Comparison of ENCODE assay signal across 1 cellular context in the genomic region with DNA sequence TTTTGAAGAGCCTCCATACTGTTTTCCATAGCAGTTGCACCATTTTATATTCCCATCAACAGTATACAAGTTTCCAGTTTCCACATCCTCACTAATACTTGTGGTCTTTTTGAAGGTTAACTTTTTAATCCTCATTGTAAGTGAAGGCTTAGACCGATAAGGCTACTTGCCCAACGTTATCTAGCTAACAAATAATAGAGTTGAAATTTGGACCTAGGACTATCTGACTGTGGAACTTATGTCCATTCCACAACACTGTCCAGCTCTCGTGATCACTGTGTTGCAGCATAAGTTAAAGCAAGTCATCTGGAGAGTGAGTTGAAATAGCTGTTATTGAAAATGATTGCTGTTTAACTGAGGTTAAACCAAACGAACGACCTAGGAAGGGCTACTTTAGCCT.
A peak's percentile ranks its signal among the peaks of the same experiment; 100 is the strongest.
TF ChIP-seq lines count a peak whose summit lies in the region.

No MANE protein-coding gene starts in this region.

TF ChIP-seq in HepG2, 621 proteins besides CTCF, POLR2A, EP300 and RAD21 (continued from another document and continues in another):
- TF ChIP-seq FOXO1 (CRISPR knock-in tag; IDR thresholded peaks at IDR 0.05) = peak; percentile 62; the same call in 1 of the 2 replicates
- peak; percentile 75 for TF ChIP-seq ZNF644 (CRISPR knock-in tag; IDR thresholded peaks at IDR 0.05; ENCODE audit: low read depth)
- TF ChIP-seq ZNF780A (CRISPR knock-in tag; IDR thresholded peaks at IDR 0.05) = no peak
- no peak for TF ChIP-seq SPEN (CRISPR knock-in tag; IDR thresholded peaks at IDR 0.05; ENCODE audit: low read depth)
- no peak for TF ChIP-seq REXO4 (CRISPR knock-in tag; IDR thresholded peaks at IDR 0.05; ENCODE audit: borderline replicate concordance)
- peak; percentile 32 for TF ChIP-seq TEAD3 (CRISPR knock-in tag; optimal IDR thresholded peaks at IDR 0.05; ENCODE audit: borderline replicate concordance)
- TF ChIP-seq ZNF124 (CRISPR knock-in tag; IDR thresholded peaks at IDR 0.05) = no peak
- TF ChIP-seq SOX13 (IDR thresholded peaks at IDR 0.05) = 0 out of 2 replicates have a peak, but pooled peaks have one; percentile 49
- peak in 1 of 2 experiments; percentile 86; a peak in 2 of 4 replicates for TF ChIP-seq SOX13 (CRISPR knock-in tag; conservative IDR thresholded peaks at IDR 0.05 in 1 of 2, IDR thresholded peaks at IDR 0.05 in 1 of 2)
- TF ChIP-seq, protein P1, sequence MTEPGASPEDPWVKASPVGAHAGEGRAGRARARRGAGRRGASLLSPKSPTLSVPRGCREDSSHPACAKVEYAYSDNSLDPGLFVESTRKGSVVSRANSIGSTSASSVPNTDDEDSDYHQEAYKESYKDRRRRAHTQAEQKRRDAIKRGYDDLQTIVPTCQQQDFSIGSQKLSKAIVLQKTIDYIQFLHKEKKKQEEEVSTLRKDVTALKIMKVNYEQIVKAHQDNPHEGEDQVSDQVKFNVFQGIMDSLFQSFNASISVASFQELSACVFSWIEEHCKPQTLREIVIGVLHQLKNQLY (CRISPR knock-in tag; IDR thresholded peaks at IDR 0.05) = peak; percentile 63; the same call in 1 of the 2 replicates
- TF ChIP-seq, protein P2, sequence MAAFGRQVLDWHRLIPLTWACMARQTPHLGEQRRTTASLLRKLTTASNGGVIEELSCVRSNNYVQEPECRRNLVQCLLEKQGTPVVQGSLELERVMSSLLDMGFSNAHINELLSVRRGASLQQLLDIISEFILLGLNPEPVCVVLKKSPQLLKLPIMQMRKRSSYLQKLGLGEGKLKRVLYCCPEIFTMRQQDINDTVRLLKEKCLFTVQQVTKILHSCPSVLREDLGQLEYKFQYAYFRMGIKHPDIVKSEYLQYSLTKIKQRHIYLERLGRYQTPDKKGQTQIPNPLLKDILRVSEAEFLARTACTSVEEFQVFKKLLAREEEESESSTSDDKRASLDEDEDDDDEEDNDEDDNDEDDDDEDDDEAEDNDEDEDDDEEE (CRISPR knock-in tag; IDR thresholded peaks at IDR 0.05) = no peak
- TF ChIP-seq NCOA2 (CRISPR knock-in tag; IDR thresholded peaks at IDR 0.05) = peak; percentile 86
- TF ChIP-seq, protein P3, sequence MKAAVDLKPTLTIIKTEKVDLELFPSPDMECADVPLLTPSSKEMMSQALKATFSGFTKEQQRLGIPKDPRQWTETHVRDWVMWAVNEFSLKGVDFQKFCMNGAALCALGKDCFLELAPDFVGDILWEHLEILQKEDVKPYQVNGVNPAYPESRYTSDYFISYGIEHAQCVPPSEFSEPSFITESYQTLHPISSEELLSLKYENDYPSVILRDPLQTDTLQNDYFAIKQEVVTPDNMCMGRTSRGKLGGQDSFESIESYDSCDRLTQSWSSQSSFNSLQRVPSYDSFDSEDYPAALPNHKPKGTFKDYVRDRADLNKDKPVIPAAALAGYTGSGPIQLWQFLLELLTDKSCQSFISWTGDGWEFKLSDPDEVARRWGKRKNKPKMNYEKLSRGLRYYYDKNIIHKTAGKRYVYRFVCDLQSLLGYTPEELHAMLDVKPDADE (CRISPR knock-in tag; IDR thresholded peaks at IDR 0.05) = no peak
- TF ChIP-seq, protein P4, sequence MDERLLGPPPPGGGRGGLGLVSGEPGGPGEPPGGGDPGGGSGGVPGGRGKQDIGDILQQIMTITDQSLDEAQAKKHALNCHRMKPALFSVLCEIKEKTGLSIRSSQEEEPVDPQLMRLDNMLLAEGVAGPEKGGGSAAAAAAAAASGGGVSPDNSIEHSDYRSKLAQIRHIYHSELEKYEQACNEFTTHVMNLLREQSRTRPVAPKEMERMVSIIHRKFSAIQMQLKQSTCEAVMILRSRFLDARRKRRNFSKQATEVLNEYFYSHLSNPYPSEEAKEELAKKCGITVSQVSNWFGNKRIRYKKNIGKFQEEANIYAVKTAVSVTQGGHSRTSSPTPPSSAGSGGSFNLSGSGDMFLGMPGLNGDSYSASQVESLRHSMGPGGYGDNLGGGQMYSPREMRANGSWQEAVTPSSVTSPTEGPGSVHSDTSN (CRISPR knock-in tag; IDR thresholded peaks at IDR 0.05) = no peak
- peak; percentile 37; the same call in 1 of the 2 replicates for TF ChIP-seq POLR2AphosphoS5 (IDR thresholded peaks at IDR 0.05; ENCODE audit: low read depth, low read length)
- peak; percentile 22; the same call in 1 of the 2 replicates for TF ChIP-seq KAT8 (CRISPR knock-in tag; IDR thresholded peaks at IDR 0.05)
- TF ChIP-seq SIN3B (IDR thresholded peaks at IDR 0.05; ENCODE audit: low read length) = no peak
- TF ChIP-seq TBX2 (CRISPR knock-in tag; IDR thresholded peaks at IDR 0.05; ENCODE audit: borderline replicate concordance) = peak; percentile 30; the same call in 1 of the 2 replicates
- TF ChIP-seq SNRNP70 (IDR thresholded peaks at IDR 0.05; ENCODE audit: low read depth, low read length) = no peak
- TF ChIP-seq EHMT2 (IDR thresholded peaks at IDR 0.05; ENCODE audit: borderline replicate concordance, low read depth, low read length) = peak; percentile 53; the same call in 1 of the 2 replicates
- 0 out of 2 replicates have a peak, but pooled peaks have one; percentile 46 for TF ChIP-seq BHLHE40 (IDR thresholded peaks at IDR 0.05; ENCODE audit: low read length)
- TF ChIP-seq IRF2 (CRISPR knock-in tag; IDR thresholded peaks at IDR 0.05) = peak; percentile 47; the same call in 1 of the 2 replicates
- TF ChIP-seq SOX5 (CRISPR knock-in tag; IDR thresholded peaks at IDR 0.05; ENCODE audit: borderline replicate concordance) = peak; percentile 78; the same call in 1 of the 2 replicates
- peak; percentile 64; the same call in 1 of the 2 replicates for TF ChIP-seq ZNF331 (CRISPR knock-in tag; IDR thresholded peaks at IDR 0.05)
- TF ChIP-seq ZNF329 (CRISPR knock-in tag; IDR thresholded peaks at IDR 0.05; ENCODE audit: low read depth) = no peak
- 0 out of 2 replicates have a peak, but pooled peaks have one; percentile 18 for TF ChIP-seq ZNF614 (CRISPR knock-in tag; IDR thresholded peaks at IDR 0.05; ENCODE audit: borderline replicate concordance)
- peak; percentile 95 for TF ChIP-seq HNF4A (CRISPR knock-in tag; IDR thresholded peaks at IDR 0.05)
- TF ChIP-seq ZNF121 (CRISPR knock-in tag; IDR thresholded peaks at IDR 0.05) = peak; percentile 67
- no peak for TF ChIP-seq HNRNPUL1 (IDR thresholded peaks at IDR 0.05; ENCODE audit: low read depth, low read length)
- TF ChIP-seq, protein P5, sequence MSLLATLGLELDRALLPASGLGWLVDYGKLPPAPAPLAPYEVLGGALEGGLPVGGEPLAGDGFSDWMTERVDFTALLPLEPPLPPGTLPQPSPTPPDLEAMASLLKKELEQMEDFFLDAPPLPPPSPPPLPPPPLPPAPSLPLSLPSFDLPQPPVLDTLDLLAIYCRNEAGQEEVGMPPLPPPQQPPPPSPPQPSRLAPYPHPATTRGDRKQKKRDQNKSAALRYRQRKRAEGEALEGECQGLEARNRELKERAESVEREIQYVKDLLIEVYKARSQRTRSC (CRISPR knock-in tag; IDR thresholded peaks at IDR 0.05; ENCODE audit: low read depth) = no peak
- no peak for TF ChIP-seq MTA3 (CRISPR knock-in tag; IDR thresholded peaks at IDR 0.05)
- TF ChIP-seq, protein P6, sequence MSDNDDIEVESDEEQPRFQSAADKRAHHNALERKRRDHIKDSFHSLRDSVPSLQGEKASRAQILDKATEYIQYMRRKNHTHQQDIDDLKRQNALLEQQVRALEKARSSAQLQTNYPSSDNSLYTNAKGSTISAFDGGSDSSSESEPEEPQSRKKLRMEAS (IDR thresholded peaks at IDR 0.05) = peak; percentile 45; the same call in 1 of the 2 replicates
- 0 out of 2 replicates have a peak, but pooled peaks have one; percentile 35 for TF ChIP-seq HOXA3 (CRISPR knock-in tag; IDR thresholded peaks at IDR 0.05)
- peak; percentile 42; the same call in 1 of the 2 replicates for TF ChIP-seq TCF7 (IDR thresholded peaks at IDR 0.05; ENCODE audit: low read depth)
- TF ChIP-seq PHF21A (CRISPR knock-in tag; IDR thresholded peaks at IDR 0.05) = peak; percentile 29; the same call in 1 of the 2 replicates
- TF ChIP-seq, protein P7, sequence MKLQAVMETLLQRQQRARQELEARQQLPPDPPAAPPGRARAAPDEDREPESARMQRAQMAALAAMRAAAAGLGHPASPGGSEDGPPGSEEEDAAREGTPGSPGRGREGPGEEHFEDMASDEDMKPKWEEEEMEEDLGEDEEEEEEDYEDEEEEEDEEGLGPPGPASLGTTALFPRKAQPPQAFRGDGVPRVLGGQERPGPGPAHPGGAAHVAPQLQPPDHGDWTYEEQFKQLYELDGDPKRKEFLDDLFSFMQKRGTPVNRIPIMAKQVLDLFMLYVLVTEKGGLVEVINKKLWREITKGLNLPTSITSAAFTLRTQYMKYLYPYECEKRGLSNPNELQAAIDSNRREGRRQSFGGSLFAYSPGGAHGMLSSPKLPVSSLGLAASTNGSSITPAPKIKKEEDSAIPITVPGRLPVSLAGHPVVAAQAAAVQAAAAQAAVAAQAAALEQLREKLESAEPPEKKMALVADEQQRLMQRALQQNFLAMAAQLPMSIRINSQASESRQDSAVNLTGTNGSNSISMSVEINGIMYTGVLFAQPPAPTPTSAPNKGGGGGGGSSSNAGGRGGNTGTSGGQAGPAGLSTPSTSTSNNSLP (IDR thresholded peaks at IDR 0.05; ENCODE audit: low read depth, low read length) = peak; percentile 76; the same call in 1 of the 2 replicates
- TF ChIP-seq, protein P8, sequence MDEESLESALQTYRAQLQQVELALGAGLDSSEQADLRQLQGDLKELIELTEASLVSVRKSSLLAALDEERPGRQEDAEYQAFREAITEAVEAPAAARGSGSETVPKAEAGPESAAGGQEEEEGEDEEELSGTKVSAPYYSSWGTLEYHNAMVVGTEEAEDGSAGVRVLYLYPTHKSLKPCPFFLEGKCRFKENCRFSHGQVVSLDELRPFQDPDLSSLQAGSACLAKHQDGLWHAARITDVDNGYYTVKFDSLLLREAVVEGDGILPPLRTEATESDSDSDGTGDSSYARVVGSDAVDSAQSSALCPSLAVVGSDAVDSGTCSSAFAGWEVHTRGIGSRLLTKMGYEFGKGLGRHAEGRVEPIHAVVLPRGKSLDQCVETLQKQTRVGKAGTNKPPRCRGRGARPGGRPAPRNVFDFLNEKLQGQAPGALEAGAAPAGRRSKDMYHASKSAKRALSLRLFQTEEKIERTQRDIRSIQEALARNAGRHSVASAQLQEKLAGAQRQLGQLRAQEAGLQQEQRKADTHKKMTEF (CRISPR knock-in tag; IDR thresholded peaks at IDR 0.05) = 0 out of 2 replicates have a peak, but pooled peaks have one; percentile 34
- TF ChIP-seq SIX1 (CRISPR knock-in tag; IDR thresholded peaks at IDR 0.05; ENCODE audit: borderline replicate concordance) = peak; percentile 63; the same call in 1 of the 2 replicates
- TF ChIP-seq AHR (CRISPR knock-in tag; IDR thresholded peaks at IDR 0.05) = no peak
- TF ChIP-seq, protein P9, sequence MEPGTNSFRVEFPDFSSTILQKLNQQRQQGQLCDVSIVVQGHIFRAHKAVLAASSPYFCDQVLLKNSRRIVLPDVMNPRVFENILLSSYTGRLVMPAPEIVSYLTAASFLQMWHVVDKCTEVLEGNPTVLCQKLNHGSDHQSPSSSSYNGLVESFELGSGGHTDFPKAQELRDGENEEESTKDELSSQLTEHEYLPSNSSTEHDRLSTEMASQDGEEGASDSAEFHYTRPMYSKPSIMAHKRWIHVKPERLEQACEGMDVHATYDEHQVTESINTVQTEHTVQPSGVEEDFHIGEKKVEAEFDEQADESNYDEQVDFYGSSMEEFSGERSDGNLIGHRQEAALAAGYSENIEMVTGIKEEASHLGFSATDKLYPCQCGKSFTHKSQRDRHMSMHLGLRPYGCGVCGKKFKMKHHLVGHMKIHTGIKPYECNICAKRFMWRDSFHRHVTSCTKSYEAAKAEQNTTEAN (CRISPR knock-in tag; conservative IDR thresholded peaks at IDR 0.05) = no peak
- no peak for TF ChIP-seq SP2 (CRISPR knock-in tag; IDR thresholded peaks at IDR 0.05)
- TF ChIP-seq ZNF224 (CRISPR knock-in tag; IDR thresholded peaks at IDR 0.05) = no peak
- peak; percentile 45; the same call in 1 of the 2 replicates for TF ChIP-seq MIER2 (CRISPR knock-in tag; IDR thresholded peaks at IDR 0.05)
- TF ChIP-seq, protein P10, sequence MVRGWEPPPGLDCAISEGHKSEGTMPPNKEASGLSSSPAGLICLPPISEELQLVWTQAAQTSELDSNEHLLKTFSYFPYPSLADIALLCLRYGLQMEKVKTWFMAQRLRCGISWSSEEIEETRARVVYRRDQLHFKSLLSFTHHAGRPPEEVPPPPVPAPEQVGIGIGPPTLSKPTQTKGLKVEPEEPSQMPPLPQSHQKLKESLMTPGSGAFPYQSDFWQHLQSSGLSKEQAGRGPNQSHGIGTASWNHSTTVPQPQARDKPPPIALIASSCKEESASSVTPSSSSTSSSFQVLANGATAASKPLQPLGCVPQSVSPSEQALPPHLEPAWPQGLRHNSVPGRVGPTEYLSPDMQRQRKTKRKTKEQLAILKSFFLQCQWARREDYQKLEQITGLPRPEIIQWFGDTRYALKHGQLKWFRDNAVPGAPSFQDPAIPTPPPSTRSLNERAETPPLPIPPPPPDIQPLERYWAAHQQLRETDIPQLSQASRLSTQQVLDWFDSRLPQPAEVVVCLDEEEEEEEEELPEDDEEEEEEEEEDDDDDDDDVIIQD (CRISPR knock-in tag; IDR thresholded peaks at IDR 0.05; ENCODE audit: low read depth) = 0 out of 2 replicates have a peak, but pooled peaks have one; percentile 24
- TF ChIP-seq XRCC5 (optimal IDR thresholded peaks at IDR 0.05; ENCODE audit: low read length) = no peak
- TF ChIP-seq ZNF292 (CRISPR knock-in tag; IDR thresholded peaks at IDR 0.05; ENCODE audit: borderline replicate concordance, low read depth) = peak; percentile 50; the same call in 1 of the 2 replicates
- TF ChIP-seq, protein P11, sequence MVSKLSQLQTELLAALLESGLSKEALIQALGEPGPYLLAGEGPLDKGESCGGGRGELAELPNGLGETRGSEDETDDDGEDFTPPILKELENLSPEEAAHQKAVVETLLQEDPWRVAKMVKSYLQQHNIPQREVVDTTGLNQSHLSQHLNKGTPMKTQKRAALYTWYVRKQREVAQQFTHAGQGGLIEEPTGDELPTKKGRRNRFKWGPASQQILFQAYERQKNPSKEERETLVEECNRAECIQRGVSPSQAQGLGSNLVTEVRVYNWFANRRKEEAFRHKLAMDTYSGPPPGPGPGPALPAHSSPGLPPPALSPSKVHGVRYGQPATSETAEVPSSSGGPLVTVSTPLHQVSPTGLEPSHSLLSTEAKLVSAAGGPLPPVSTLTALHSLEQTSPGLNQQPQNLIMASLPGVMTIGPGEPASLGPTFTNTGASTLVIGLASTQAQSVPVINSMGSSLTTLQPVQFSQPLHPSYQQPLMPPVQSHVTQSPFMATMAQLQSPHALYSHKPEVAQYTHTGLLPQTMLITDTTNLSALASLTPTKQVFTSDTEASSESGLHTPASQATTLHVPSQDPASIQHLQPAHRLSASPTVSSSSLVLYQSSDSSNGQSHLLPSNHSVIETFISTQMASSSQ (IDR thresholded peaks at IDR 0.05; ENCODE audit: low read depth) = no peak
- TF ChIP-seq, protein P11 (CRISPR knock-in tag; IDR thresholded peaks at IDR 0.05; ENCODE audit: borderline replicate concordance) = peak; percentile 46; the same call in 1 of the 2 replicates
- no peak for TF ChIP-seq SMAD9 (CRISPR knock-in tag; IDR thresholded peaks at IDR 0.05)
